In the genomic region with DNA sequence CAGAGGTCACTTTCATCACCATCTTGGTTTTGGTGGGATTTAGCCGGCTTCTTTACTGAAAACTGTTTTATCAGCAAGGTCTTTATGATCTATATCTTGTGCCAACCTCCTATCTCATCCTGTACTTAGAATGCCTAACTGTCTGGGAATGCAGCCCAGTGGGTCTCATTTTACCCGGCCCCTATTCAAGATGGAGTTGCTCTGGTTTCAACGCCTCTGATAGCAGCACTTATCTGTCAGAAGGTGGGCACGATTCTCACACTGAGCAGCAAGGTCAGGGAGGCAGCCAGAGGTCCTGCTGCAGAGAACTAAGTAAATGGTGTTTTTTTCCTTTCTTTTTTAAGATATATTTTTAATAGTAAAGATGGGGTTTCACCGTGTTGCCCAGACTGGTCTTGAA, we compare ENCODE assay signal across 26 cellular contexts. TPM values are rescaled to one million over a fixed set of nuclear protein-coding genes. Genes with fewer than 3 reads are reported as not detected.
"Had no signal": no experiment of that assay in that cellular context is flagged by ENCODE, and none has a peak within 500 bp of the region (broad histone marks: within the 10 kb centered on the region; RNA-seq: fewer than 3 reads in every experiment).

No MANE protein-coding gene starts in this region.

- H3K4me1 ChIP-seq: uterus had no signal

- H3K4me3 ChIP-seq: psoas muscle, stomach, transverse colon, uterus had no signal

- H3K27ac ChIP-seq: psoas muscle, stomach, transverse colon had no signal

- ATAC-seq: activated T-helper 17 cell treated with anti-CD3 and anti-CD28 coated beads, Interleukin-2, amount 50 U/mL, for 72 hours; left ventricle myocardium superior; natural killer cell treated with Interleukin-12 subunit alpha and Interleukin-12 subunit beta and Interleukin-15 and Interleukin-18, amount 100 ng/mL, for 72 hours; right cardiac atrium; stimulated activated memory B cell treated with anti-CD40 and anti-IgM and Interleukin-4, amounts not matched to agents 10 μg/mL and 1 μg/mL and 100 μg/mL, for 72 hours had no signal

- DNase-seq: activated CD4-positive, alpha-beta T cell treated with anti-CD3 and anti-CD28 coated beads, Interleukin-2, amount 50 U/mL, for 4 hours; activated CD8-positive, alpha-beta memory T cell treated with anti-CD3 and anti-CD28 coated beads for 24 hours; activated CD8-positive, alpha-beta memory T cell treated with anti-CD3 and anti-CD28 coated beads, Interleukin-2, amount 50 U/mL, for 4 hours; activated naive CD4-positive, alpha-beta T cell treated with Interleukin-2 at 50 U/mL for 16 hours; activated T-cell treated with anti-CD3 and anti-CD28 coated beads, Interleukin-2, amount 50 U/mL, for 24 hours; amygdala; cortex of kidney; glutamatergic neuron; hippocampal formation; left ventricle myocardium superior; mammary epithelial cell; midbrain; psoas muscle; right cardiac atrium; stimulated activated CD4-positive, alpha-beta T cell treated with anti-CD3 and anti-CD28 coated beads, Interleukin-15, amount 100 ng/mL, for 24 hours; stomach; T-helper 1 cell; transverse colon; uterus had no signal

- H3K27me3 ChIP-seq: stomach, transverse colon, uterus had no signal

- H3K9me3 ChIP-seq: psoas muscle, stomach, transverse colon, uterus had no signal

- H3K36me3 ChIP-seq: stomach, transverse colon, uterus had no signal

RNA-seq across cellular contexts. Expression of gene TMEM92, which starts 45.4 kb away (rescaled TPM):
- total RNA-seq: cerebellum; frontal cortex; left ventricle myocardium superior; natural killer cell treated with Interleukin-12 subunit alpha and Interleukin-12 subunit beta and Interleukin-15 and Interleukin-18, amount 100 ng/mL, for 72 hours; psoas muscle; right cardiac atrium; skeletal muscle tissue; temporal lobe had no signal
